In the genomic region with DNA sequence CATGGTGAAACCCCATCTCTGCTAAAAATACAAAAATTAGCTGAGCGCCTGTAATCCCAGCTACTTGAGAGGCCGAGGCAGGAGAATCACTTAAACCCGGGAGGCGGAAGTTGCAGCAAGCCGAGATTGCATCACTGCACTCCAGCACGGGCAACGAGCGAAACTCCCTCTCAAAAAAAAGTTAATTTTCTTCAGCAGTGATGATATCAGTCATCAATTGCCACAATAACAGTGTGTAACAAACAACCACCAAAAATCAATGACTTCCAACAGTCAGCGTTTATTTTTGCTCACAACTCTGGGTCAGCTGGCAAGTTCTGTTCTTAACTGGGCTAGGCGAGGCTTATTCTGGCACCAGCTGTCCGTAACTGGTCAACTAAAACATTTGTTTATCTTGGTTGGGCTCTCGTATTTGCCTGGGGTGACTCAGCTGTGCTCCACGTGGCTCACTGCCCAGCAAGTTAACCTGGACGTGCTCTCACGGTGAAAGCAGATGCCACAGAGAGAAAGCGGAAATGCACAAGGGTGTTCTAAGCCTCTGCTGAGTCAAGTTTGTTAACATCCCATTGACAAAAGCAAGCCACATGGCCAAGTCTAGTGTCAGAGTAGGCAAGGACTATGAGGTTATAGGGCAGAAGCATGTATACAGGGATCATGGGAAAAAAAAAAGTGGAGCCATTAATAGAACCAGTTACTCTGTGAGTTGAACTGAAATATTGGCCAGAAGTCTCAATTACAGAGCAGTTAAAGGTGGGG, we compare ENCODE assay signal across 8 cellular contexts.
DNase-seq lines count a peak whose midpoint lies in the region.

No MANE protein-coding gene starts in this region.

- H3K36me3 ChIP-seq in stomach smooth muscle (ENCODE audit: control insufficient read depth in 2 of 2, insufficient read depth in 2 of 2, low read length in 2 of 2), result peaks cover 0 to 7% of the 10 kb centered on the region in 2 donors

- H3K27ac ChIP-seq in stomach smooth muscle (ENCODE audit: low read length), result peak overlapping the region; percentile 69

- peaks cover 16% of the 10 kb centered on the region for H3K4me1 ChIP-seq in stomach smooth muscle (ENCODE audit: control insufficient read depth, insufficient read depth, low read length)

- no peaks in the 10 kb centered on the region for H3K27me3 ChIP-seq in stomach smooth muscle (ENCODE audit: control insufficient read depth in 1 of 2, insufficient read depth in 2 of 2, low read length in 2 of 2)

- peak overlapping the region in 1 of 2 donors; percentile 29 for H3K9ac ChIP-seq in stomach smooth muscle (ENCODE audit: low read length in 2 of 2)

- H3K9me3 ChIP-seq in stomach smooth muscle (ENCODE audit: control insufficient read depth in 2 of 2, low read length in 2 of 2), result no peaks in the 10 kb centered on the region

- peak; percentile 94 for DNase-seq in DMS153 treated with DMSO at 0.1 percent for 48 hours (lab: John Stamatoyannopoulos, UW; ENCODE audit: unreplicated experiment)
- DNase-seq in NCI-H2081 (lab: John Stamatoyannopoulos, UW), result peak; percentile 63 to 79
- DNase-seq in astrocyte of the hippocampus (ENCODE audit: low read depth, low spot score), result peak; percentile 96
- DNase-seq in iPS-NIHi7 (ENCODE audit: extremely low spot score), result peak; percentile 48
- no peak for DNase-seq in activated gamma-delta T cell (lab: John Stamatoyannopoulos, UW)
- DNase-seq in NAMALWA (ENCODE audit: low spot score), result no peak
- DNase-seq in activated CD4-positive, alpha-beta T cell treated with anti-CD3 and anti-CD28 coated beads for 4 hours, result no peak

- H3K4me3 ChIP-seq in stomach smooth muscle (ENCODE audit: low read length in 2 of 2), result peak overlapping the region in 1 of 2 donors; percentile 52

Comparison
In these comparisons a context has a peak if more than half of its experiments do, and no peak if none do; other contexts are left out.
1. DNase-seq: peak in DMS153 treated with DMSO at 0.1 percent for 48 hours (single experiment), NCI-H2081 (2 of 2), astrocyte of the hippocampus (single experiment) and iPS-NIHi7 (single experiment); none in activated gamma-delta T cell (single experiment), NAMALWA (single experiment) and activated CD4-positive, alpha-beta T cell treated with anti-CD3 and anti-CD28 coated beads for 4 hours (0 of 2).